ENCODE assay signal across 12 cellular contexts in genomic region chr6:136586295-136586694, GRCh38. TPM values are rescaled to one million over a fixed set of nuclear protein-coding genes. Genes with fewer than 3 reads are reported as not detected.
A peak's percentile ranks its signal among the peaks of the same experiment; 100 is the strongest.
DNase-seq lines count a peak whose midpoint lies in the region; ATAC-seq, FAIRE-seq and TF ChIP-seq lines count a peak whose summit lies in the region.
"Had no signal": no experiment of that assay in that cellular context is flagged by ENCODE, and none has a peak within 500 bp of the region (broad histone marks: within the 10 kb centered on the region; RNA-seq: fewer than 3 reads in every experiment).

No MANE protein-coding gene starts in this region.

- H2AFZ ChIP-seq in HepG2 (ENCODE audit: low read length): no peak overlapping the region

- peaks cover 59% of the 10 kb centered on the region for H3K36me3 Mint-ChIP-seq in stimulated activated memory B cell treated with anti-CD40 and anti-IgM and Interleukin-4, amounts not matched to agents 10 μg/mL and 1 μg/mL and 100 μg/mL, for 72 hours

- no peak overlapping the region for H3K27ac Mint-ChIP-seq in stimulated activated memory B cell treated with anti-CD40 and anti-IgM and Interleukin-4, amounts not matched to agents 10 μg/mL and 1 μg/mL and 100 μg/mL, for 72 hours

- no peak overlapping the region for H3K9ac ChIP-seq in HepG2 (ENCODE audit: insufficient read depth, low read depth, low read length)
- H3K9ac ChIP-seq: BLaER1 treated with 17β-estradiol and CSF1 and Interleukin-3, amounts not matched to agents 10 nM and 100 nM had no signal

- no peaks in the 10 kb centered on the region for H3K79me2 ChIP-seq in HepG2 (ENCODE audit: insufficient read depth, low read length)

- peaks cover 3% of the 10 kb centered on the region for H3K9me3 Mint-ChIP-seq in stimulated activated memory B cell treated with anti-CD40 and anti-IgM and Interleukin-4, amounts not matched to agents 10 μg/mL and 1 μg/mL and 100 μg/mL, for 72 hours

- no peaks in the 10 kb centered on the region for H3K27me3 Mint-ChIP-seq in stimulated activated memory B cell treated with anti-CD40 and anti-IgM and Interleukin-4, amounts not matched to agents 10 μg/mL and 1 μg/mL and 100 μg/mL, for 72 hours

- TF ChIP-seq EP300 in HepG2 (IDR thresholded peaks at IDR 0.05; ENCODE audit: low read depth in 2 of 2, low read length in 2 of 2): no peak
- no peak for TF ChIP-seq EP300 in HepG2 (CRISPR knock-in tag; IDR thresholded peaks at IDR 0.05; ENCODE audit: borderline replicate concordance)

- in situ Hi-C loops in HepG2 (cut with HindIII; ENCODE audit: extremely low pct_ligation_motif_present, low pct_unique_long_range_greater_than_20kb): no loop called here

- POLR2A ChIA-PET in HepG2 (lab: Yijun Ruan, JAX): no interaction called here

- no peaks in the 10 kb centered on the region for H3K4me1 ChIP-seq in HepG2 (ENCODE audit: insufficient read depth, low read length)
- no peaks in the 10 kb centered on the region for H3K4me1 ChIP-seq in right lobe of liver
- H3K4me1 ChIP-seq in lower lobe of right lung: peaks cover 11% of the 10 kb centered on the region

- H3K4me3 ChIP-seq in HepG2 (replicated peaks in 1 of 3; ENCODE audit: insufficient read depth in 1 of 3, low read depth in 2 of 3, low read length in 3 of 3): no peak overlapping the region
- H3K4me3 ChIP-seq in right lobe of liver: no peak overlapping the region
- H3K4me3 ChIP-seq in lower lobe of right lung: no peak overlapping the region
- no peak overlapping the region for H3K4me3 ChIP-seq in WERI-Rb-1 (ENCODE audit: low read depth, low read length)
- H3K4me3 ChIP-seq: BLaER1 treated with 17β-estradiol and CSF1 and Interleukin-3, amounts not matched to agents 10 nM and 100 nM; skin epidermis had no signal

- no peak for DNase-seq in HepG2 (ENCODE audit: low spot score)
- DNase-seq in right lobe of liver: no peak
- DNase-seq in lower lobe of right lung: no peak
- no peak for DNase-seq in NCI-H1105 (lab: John Stamatoyannopoulos, UW)
- no peak for DNase-seq in WERI-Rb-1
- DNase-seq in NK-92 treated with Interleukin-12 subunit alpha and Interleukin-12 subunit beta, amount 100 ng/mL, for 24 hours (lab: John Stamatoyannopoulos, UW): no peak
- DNase-seq: NCI-H1436 treated with DMSO at 0.1 percent for 48 hours, RPMI8226 had no signal

- ATAC-seq in HepG2: no peak
- no peak for ATAC-seq in right lobe of liver
- ATAC-seq in lower lobe of right lung: peak; percentile 30 to 33
- no peak for ATAC-seq in stimulated activated memory B cell treated with anti-CD40 and anti-IgM and Interleukin-4, amounts not matched to agents 10 μg/mL and 1 μg/mL and 100 μg/mL, for 72 hours

- H3K36me3 ChIP-seq in HepG2 (replicated peaks in 1 of 2; ENCODE audit: control insufficient read depth in 1 of 2, insufficient read depth in 2 of 2, low read length in 2 of 2): no peaks in the 10 kb centered on the region
- peaks cover 0 to 6% (median 2%) of the 10 kb centered on the region in 4 donors for H3K36me3 ChIP-seq in right lobe of liver
- H3K36me3 ChIP-seq in lower lobe of right lung: peaks cover 64% of the 10 kb centered on the region
- peaks cover 3% of the 10 kb centered on the region for H3K36me3 ChIP-seq in WERI-Rb-1

- FAIRE-seq in HepG2 (lab: Jason Lieb, UNC): no peak

- H3K27me3 ChIP-seq in HepG2 (ENCODE audit: control insufficient read depth in 1 of 2, insufficient read depth in 2 of 2, low read length in 2 of 2) (no peaks in the 10 kb centered on the region; a peak in 1 of 5 replicates), right lobe of liver (no peaks in the 10 kb centered on the region), lower lobe of right lung (ENCODE audit: low read depth) (no peaks in the 10 kb centered on the region), WERI-Rb-1 (ENCODE audit: insufficient read depth, low read depth, severe bottlenecking) (no peaks in the 10 kb centered on the region)
- H3K27me3 ChIP-seq: BLaER1 treated with 17β-estradiol and CSF1 and Interleukin-3, amounts not matched to agents 10 nM and 100 nM had no signal

- H3K9me3 ChIP-seq in HepG2 (ENCODE audit: low read length): no peaks in the 10 kb centered on the region
- no peaks in the 10 kb centered on the region for H3K9me3 ChIP-seq in right lobe of liver
- no peaks in the 10 kb centered on the region for H3K9me3 ChIP-seq in lower lobe of right lung
- no peaks in the 10 kb centered on the region for H3K9me3 ChIP-seq in WERI-Rb-1 (ENCODE audit: severe bottlenecking)

- BruUV-seq in HepG2 (replicated peaks; lab: Mats Ljungman, UMichigan): no TSS peak

- 7% methylated on average over 4 of the region's 4 CpGs for WGBS in HepG2 (ENCODE audit: low lambda C conversion rate)
- WGBS in right lobe of liver (ENCODE audit: insufficient coverage, low coverage, low lambda C conversion rate, missing lambda C conversion rate): 61% methylated on average over 4 of the region's 4 CpGs

- TF ChIP-seq CTCF in HepG2 (CRISPR knock-in tag; IDR thresholded peaks at IDR 0.05) (no peak), right lobe of liver (IDR thresholded peaks at IDR 0.05) (no peak), lower lobe of right lung (IDR thresholded peaks at IDR 0.05) (no peak), WERI-Rb-1 (IDR thresholded peaks at IDR 0.05; ENCODE audit: low read depth, low read length) (no peak)

- CTCF ChIA-PET in HepG2 (lab: Yijun Ruan, JAX; ENCODE audit: low intra/inter-chr PET ratio, low total read pairs): no interaction called here

- no peak overlapping the region for H3K4me2 ChIP-seq in HepG2 (ENCODE audit: low read depth, low read length)

- TF ChIP-seq RAD21 in HepG2 (CRISPR knock-in tag; IDR thresholded peaks at IDR 0.05): no peak

- no peak for TF ChIP-seq POLR2A in HepG2 (IDR thresholded peaks at IDR 0.05; ENCODE audit: insufficient read depth in 1 of 2, low read depth in 2 of 2, low read length in 2 of 2)
- TF ChIP-seq POLR2A in right lobe of liver (IDR thresholded peaks at IDR 0.05): no peak

- H3K27ac ChIP-seq in HepG2 (ENCODE audit: extremely low read length, insufficient read depth, low read length) (no peak overlapping the region), right lobe of liver (no peak overlapping the region), cingulate gyrus (ENCODE audit: low read depth, low read length) (peak overlapping the region; percentile 29), lower lobe of right lung (peak overlapping the region; percentile 48), WERI-Rb-1 (no peak overlapping the region)

- no peaks in the 10 kb centered on the region for H3K4me1 Mint-ChIP-seq in stimulated activated memory B cell treated with anti-CD40 and anti-IgM and Interleukin-4, amounts not matched to agents 10 μg/mL and 1 μg/mL and 100 μg/mL, for 72 hours

- intact Hi-C loops in HepG2 (cut with micrococcal nuclease; ENCODE audit: unreplicated experiment) (loop anchor here (10.0 kb wide), 1 partner anchor 209 kb away; the partner anchor contains the start of gene MAP3K5), right lobe of liver (cut with DNase I) (no loop called here), lower lobe of right lung (cut with DNase I) (no loop called here)

- no peaks in the 10 kb centered on the region for H4K20me1 ChIP-seq in HepG2 (ENCODE audit: insufficient read depth, low read length)
- H4K20me1 ChIP-seq: BLaER1 treated with 17β-estradiol and CSF1 and Interleukin-3, amounts not matched to agents 10 nM and 100 nM had no signal

- H3K4me3 Mint-ChIP-seq in stimulated activated memory B cell treated with anti-CD40 and anti-IgM and Interleukin-4, amounts not matched to agents 10 μg/mL and 1 μg/mL and 100 μg/mL, for 72 hours: no peak overlapping the region

TF ChIP-seq in HepG2, 621 proteins besides CTCF, POLR2A, EP300 and RAD21 (continues in another document):
- TF ChIP-seq HOXA9 (CRISPR knock-in tag; IDR thresholded peaks at IDR 0.05; ENCODE audit: borderline replicate concordance): no peak
- TF ChIP-seq ATF7 (IDR thresholded peaks at IDR 0.05): peak; percentile 86
- no peak for TF ChIP-seq ATF7 (CRISPR knock-in tag; IDR thresholded peaks at IDR 0.05)
- no peak for TF ChIP-seq CSRNP2 (CRISPR knock-in tag; conservative IDR thresholded peaks at IDR 0.05; ENCODE audit: low read depth)
- TF ChIP-seq POLR2AphosphoS5 (IDR thresholded peaks at IDR 0.05; ENCODE audit: low read depth, low read length): no peak

RNA-seq across cellular contexts. Expression of gene MAP7, which starts 36.1 kb away (rescaled TPM):
- total RNA-seq in HepG2 (2016; rRNA removed; fragmentation: Illumina TruSeq; extraction: Trizol) (0.04 and 0.07 TPM in 2 replicates), right lobe of liver (10 to 100 TPM; 14.8 to 20.9 (median 17.9) TPM), lower lobe of right lung (18.3 TPM)
- total RNA-seq in HepG2 (2016; cell fraction: cytosol; rRNA removed; fragmentation: Illumina TruSeq; extraction: Trizol; ENCODE audit: low read depth): not detected in 2 replicates
- not detected in 2 replicates for total RNA-seq in HepG2 (2016; cell fraction: insoluble cytoplasmic fraction; rRNA removed; fragmentation: Illumina TruSeq; extraction: Trizol)
- 0.06 and 0.07 TPM in 2 replicates for total RNA-seq in HepG2 (2016; cell fraction: membrane; rRNA removed; fragmentation: Illumina TruSeq; extraction: Trizol)
- total RNA-seq in HepG2 (2016; cell fraction: nucleus; rRNA removed; fragmentation: Illumina TruSeq; extraction: Trizol): not detected in 2 replicates
- not detected in 2 replicates for polyA plus RNA-seq in HepG2 (2011; rRNA removed)
- polyA plus RNA-seq in HepG2 (2011; cell fraction: cytosol; rRNA removed): not detected in 2 replicates
- polyA plus RNA-seq in HepG2 (2011; cell fraction: nucleus; rRNA removed): not detected in 2 replicates
- not detected in 2 replicates for polyA plus RNA-seq in HepG2 (2012)
- not detected in 2 replicates for polyA plus RNA-seq in HepG2 (2016; cell fraction: cytosol; fragmentation: Illumina TruSeq; extraction: Trizol; ENCODE audit: low read depth)
- 0.05 and 0.13 TPM in 2 replicates for polyA plus RNA-seq in HepG2 (2016; cell fraction: insoluble cytoplasmic fraction; fragmentation: Illumina TruSeq; extraction: Trizol; ENCODE audit: low read depth)
- not detected in 2 replicates for polyA plus RNA-seq in HepG2 (2016; cell fraction: membrane; fragmentation: Illumina TruSeq; extraction: Trizol; ENCODE audit: low read depth)
- polyA plus RNA-seq in HepG2 (2016; cell fraction: nucleus; fragmentation: Illumina TruSeq; extraction: Trizol; ENCODE audit: insufficient read depth, low read depth): not detected in 2 replicates
- 26.0 TPM in 1 of 2 replicates, not detected in the other for polyA minus RNA-seq in HepG2 (2011; rRNA and poly(A)+ RNA removed; ENCODE audit: low replicate concordance)
- 0.18 TPM in 1 of 2 replicates, not detected in the other for polyA minus RNA-seq in HepG2 (2011; cell fraction: cytosol; rRNA and poly(A)+ RNA removed)
- polyA minus RNA-seq in HepG2 (2011; cell fraction: nucleus; rRNA and poly(A)+ RNA removed): 0.13 TPM in 1 of 2 replicates, not detected in the other

Comparison
In these comparisons a context has a peak if more than half of its experiments do, and no peak if none do; other contexts are left out.
1. RNA of gene MAP7, which starts 36.1 kb away (total RNA-seq): 18.3 TPM in lower lobe of right lung (single experiment) and 14.8 to 20.9 TPM in right lobe of liver; 0.04 to 0.07 TPM in HepG2; every median in the first group is over 10 times any median in the second.
2. ATAC-seq: peak in lower lobe of right lung (2 of 2); none in HepG2 (single experiment), right lobe of liver (0 of 4) and stimulated activated memory B cell treated with anti-CD40 and anti-IgM and Interleukin-4, amounts not matched to agents 10 μg/mL and 1 μg/mL and 100 μg/mL, for 72 hours (single experiment).
3. H3K27ac ChIP-seq: peak in cingulate gyrus (single experiment) and lower lobe of right lung (single experiment); none in HepG2 (single experiment), right lobe of liver (0 of 3) and WERI-Rb-1 (single experiment).